In genomic region chr10:97576487-97576886, GRCh38 we compare ENCODE assay signal across 3 cellular contexts. TPM values are rescaled to one million over a fixed set of nuclear protein-coding genes. Genes with fewer than 3 reads are reported as not detected.
"Had no signal": no experiment of that assay in that cellular context is flagged by ENCODE, and none has a peak within 500 bp of the region (broad histone marks: within the 10 kb centered on the region; RNA-seq: fewer than 3 reads in every experiment).

No MANE protein-coding gene starts in this region.

RNA-seq across cellular contexts. Expression of gene ANKRD2, which starts 3.9 kb away (rescaled TPM):
- total RNA-seq: Peyer's patch had no signal

RNA-seq across cellular contexts. Expression of gene HOGA1, which starts 7.7 kb away (rescaled TPM):
- total RNA-seq: activated CD4-positive, alpha-beta memory T cell treated with anti-CD3 and anti-CD28 coated beads, Interleukin-2, amount 10 ng/mL, durations not matched to agents 7 days and 5 days; activated CD8-positive, alpha-beta memory T cell treated with anti-CD3 and anti-CD28 coated beads, Interleukin-2, amount 10 ng/mL, durations not matched to agents 7 days and 5 days had no signal

RNA-seq across cellular contexts. Expression of gene C10orf62, which starts 13.0 kb away (rescaled TPM):
- total RNA-seq: activated CD4-positive, alpha-beta memory T cell treated with anti-CD3 and anti-CD28 coated beads, Interleukin-2, amount 10 ng/mL, durations not matched to agents 7 days and 5 days; activated CD8-positive, alpha-beta memory T cell treated with anti-CD3 and anti-CD28 coated beads, Interleukin-2, amount 10 ng/mL, durations not matched to agents 7 days and 5 days; Peyer's patch had no signal
